Comparison of ENCODE assay signal across 17 cellular contexts in genomic region chr9:134760750-134761420, GRCh38.
"Had no signal": no experiment of that assay in that cellular context is flagged by ENCODE, and none has a peak within 500 bp of the region (broad histone marks: within the 10 kb centered on the region; RNA-seq: fewer than 3 reads in every experiment).

No MANE protein-coding gene starts in this region.

- H3K27me3 ChIP-seq: brain microvascular endothelial cell, colonic mucosa, right atrium auricular region had no signal

- H3K36me3 ChIP-seq: colonic mucosa, prostate gland had no signal

- H3K4me3 Mint-ChIP-seq: activated T-helper 1 cell treated with anti-CD3 and anti-CD28 coated beads, Interleukin-12 subunit alpha, Interleukin-12 subunit beta, Interleukin-2, Interleukin-4 antibody, amounts not matched to agents 30 ng/mL and 10 ng/mL and 1 ng/mL, durations not matched to agents 14 hours and 24 hours and 36 hours had no signal

- H3K9me3 ChIP-seq: colonic mucosa, prostate gland, right atrium auricular region had no signal

- H3K27ac Mint-ChIP-seq: activated T-helper 1 cell treated with anti-CD3 and anti-CD28 coated beads, Interleukin-12 subunit alpha, Interleukin-12 subunit beta, Interleukin-2, Interleukin-4 antibody, amounts not matched to agents 30 ng/mL and 10 ng/mL and 1 ng/mL, durations not matched to agents 14 hours and 24 hours and 36 hours had no signal

- H3K4me3 ChIP-seq: colonic mucosa, lung, prostate gland, right atrium auricular region had no signal

- DNase-seq: activated CD4-positive, alpha-beta T cell treated with anti-CD3 and anti-CD28 coated beads for 1 hour; activated CD4-positive, alpha-beta T cell treated with anti-CD3 and anti-CD28 coated beads, Interleukin-2, amount 50 U/mL, for 48 hours; activated gamma-delta T cell treated with Interleukin-2 at 50 U/mL for 16 hours; brain microvascular endothelial cell; central memory CD4-positive, alpha-beta T cell; colonic mucosa; erythroblast; foreskin melanocyte; midbrain; SW 1271; T-helper 2 cell had no signal

- FAIRE-seq: keratinocyte had no signal

- H3K4me1 ChIP-seq: colonic mucosa, prostate gland, right atrium auricular region had no signal

- H3K27ac ChIP-seq: brain microvascular endothelial cell, colonic mucosa, prostate gland, right atrium auricular region, VCaP had no signal
